In genomic region chr15:52093539-52094502, GRCh38 we compare ENCODE assay signal across 10 cellular contexts. TPM values are rescaled to one million over a fixed set of nuclear protein-coding genes. Genes with fewer than 3 reads are reported as not detected.
DNase-seq lines count a peak whose midpoint lies in the region; ATAC-seq, FAIRE-seq and TF ChIP-seq lines count a peak whose summit lies in the region.
"Had no signal": no experiment of that assay in that cellular context is flagged by ENCODE, and none has a peak within 500 bp of the region (broad histone marks: within the 10 kb centered on the region; RNA-seq: fewer than 3 reads in every experiment).

No MANE protein-coding gene starts in this region.

- H3K4me1 ChIP-seq in colonic mucosa (peaks cover 11% of the 10 kb centered on the region), mesenchymal stem cell (ENCODE audit: control insufficient read depth, insufficient read depth, low read depth, low read length) (peaks cover 19% of the 10 kb centered on the region)

- peak; percentile 82 for DNase-seq in AG09309 (ENCODE audit: low read depth)
- DNase-seq in NCI-H226, result peak; percentile 98
- DNase-seq in colonic mucosa, result peak; percentile 51
- DNase-seq in mesenchymal stem cell, result peak; percentile 83
- no peak for DNase-seq in NCI-H2227 treated with DMSO at 0.1 percent for 48 hours (lab: John Stamatoyannopoulos, UW)
- no peak for DNase-seq in D721Med (ENCODE audit: insufficient read length, low spot score)
- DNase-seq: activated CD4-positive, alpha-beta T cell treated with anti-CD3 and anti-CD28 coated beads, Interleukin-2, amount 50 U/mL, for 4 hours; effector CD8-positive, alpha-beta T cell had no signal

- H3K9me3 ChIP-seq in colonic mucosa (no peaks in the 10 kb centered on the region), mesenchymal stem cell (ENCODE audit: control insufficient read depth, low read length) (peaks cover 3% of the 10 kb centered on the region)

- H3K27ac ChIP-seq in colonic mucosa (no peak overlapping the region), mesenchymal stem cell (ENCODE audit: low read length, poor library complexity, severe bottlenecking) (peak overlapping the region; percentile 95)

- intact Hi-C loops in colonic mucosa (cut with DNase I), result no loop called here

- H4K8ac ChIP-seq in mesenchymal stem cell (ENCODE audit: low read length), result peak overlapping the region; percentile 5

- peak overlapping the region; percentile 71 for H2AK5ac ChIP-seq in mesenchymal stem cell (ENCODE audit: low read length, severe bottlenecking)

- 35% methylated on average over 12 of the region's 12 CpGs for WGBS in mesenchymal stem cell

- no peak overlapping the region for H3K4me2 ChIP-seq in mesenchymal stem cell (ENCODE audit: low read length, poor library complexity, severe bottlenecking)

- H2BK120ac ChIP-seq in mesenchymal stem cell (ENCODE audit: low read depth, low read length), result no peak overlapping the region

- peak overlapping the region; percentile 58 for H4K91ac ChIP-seq in mesenchymal stem cell (ENCODE audit: low read length)

- H2BK15ac ChIP-seq in mesenchymal stem cell (ENCODE audit: low read depth, poor library complexity, severe bottlenecking), result no peak overlapping the region

- H3K9ac ChIP-seq in colonic mucosa (ENCODE audit: low read depth in 2 of 2, low read length in 2 of 2), result no peak overlapping the region
- H3K9ac ChIP-seq in mesenchymal stem cell (ENCODE audit: low read length), result peak overlapping the region; percentile 79

- no peaks in the 10 kb centered on the region for H3K79me1 ChIP-seq in mesenchymal stem cell (replicated peaks; ENCODE audit: low read length, poor library complexity, severe bottlenecking)

- H2BK12ac ChIP-seq in mesenchymal stem cell (ENCODE audit: low read length in 2 of 2), result peak overlapping the region; percentile 7 to 83

- peak overlapping the region in 1 of 2 experiments; percentile 91 for H3K4ac ChIP-seq in mesenchymal stem cell (ENCODE audit: low read depth in 1 of 2, low read length in 2 of 2)

- peak overlapping the region; percentile 54 to 80 for H3K18ac ChIP-seq in mesenchymal stem cell (ENCODE audit: low read depth in 1 of 2, low read length in 2 of 2)

- H2AFZ ChIP-seq in mesenchymal stem cell (ENCODE audit: low read depth, low read length), result no peak overlapping the region

- H3K4me3 ChIP-seq in AG09309 (ENCODE audit: control insufficient read depth, low read depth, low read length) (no peak overlapping the region), colonic mucosa (no peak overlapping the region), mesenchymal stem cell (ENCODE audit: insufficient read depth in 1 of 2, low read depth in 1 of 2, low read length in 2 of 2) (peak overlapping the region in 1 of 2 experiments; percentile 2)

- H3K36me3 ChIP-seq in colonic mucosa (no peaks in the 10 kb centered on the region), mesenchymal stem cell (ENCODE audit: control insufficient read depth in 1 of 2, insufficient read depth in 2 of 2, low read depth in 1 of 2, low read length in 2 of 2) (no peaks in the 10 kb centered on the region)

- no peak for FAIRE-seq in D721Med (lab: Jason Lieb, UNC)

- H3K27me3 ChIP-seq in colonic mucosa, result no peaks in the 10 kb centered on the region
- H3K27me3 ChIP-seq in mesenchymal stem cell (ENCODE audit: control insufficient read depth in 1 of 2, insufficient read depth in 1 of 2, low read length in 2 of 2), result no peaks in the 10 kb centered on the region

- no peak for TF ChIP-seq CTCF in AG09309 (IDR thresholded peaks at IDR 0.05; ENCODE audit: control insufficient read depth, insufficient read depth, low read depth, low read length, missing control alignments)
- no peak for TF ChIP-seq CTCF in colonic mucosa (IDR thresholded peaks at IDR 0.05)
- TF ChIP-seq CTCF in D721Med (IDR thresholded peaks at IDR 0.05; ENCODE audit: insufficient read depth, missing control alignments), result no peak

- H3K14ac ChIP-seq in mesenchymal stem cell (ENCODE audit: low read length in 2 of 2), result peak overlapping the region in 1 of 2 experiments; percentile 51

- ATAC-seq in GM19023 (IDR thresholded peaks at IDR 0.05; ENCODE audit: unreplicated experiment) (no peak), GM18867 (IDR thresholded peaks at IDR 0.05; ENCODE audit: unreplicated experiment) (no peak)

- peak overlapping the region in 1 of 2 experiments; percentile 24 for H3K23ac ChIP-seq in mesenchymal stem cell (ENCODE audit: low read length in 2 of 2)

- peak overlapping the region; percentile 95 for H2BK5ac ChIP-seq in mesenchymal stem cell (ENCODE audit: low read depth, low read length, poor library complexity, severe bottlenecking)

RNA-seq across cellular contexts. Expression of gene BCL2L10, which starts 18.8 kb away (rescaled TPM):
- 1 to 10 TPM in 1 of 2 donors, under 1 TPM in 1; 0.77 to 2.1 TPM for total RNA-seq in colonic mucosa
- polyA plus RNA-seq in mesenchymal stem cell (2013, experiment 1 of 2), result 0.06 TPM
- not detected for polyA plus RNA-seq in mesenchymal stem cell (2013, experiment 2 of 2)

Comparison
In these comparisons a context has a peak if more than half of its experiments do, and no peak if none do; other contexts are left out.
1. DNase-seq: peak in AG09309 (single experiment), NCI-H226 (single experiment), colonic mucosa (single experiment) and mesenchymal stem cell (single experiment); none in NCI-H2227 treated with DMSO at 0.1 percent for 48 hours (single experiment) and D721Med (single experiment).